9 cellular contexts compared by ENCODE assay signal in the genomic region with DNA sequence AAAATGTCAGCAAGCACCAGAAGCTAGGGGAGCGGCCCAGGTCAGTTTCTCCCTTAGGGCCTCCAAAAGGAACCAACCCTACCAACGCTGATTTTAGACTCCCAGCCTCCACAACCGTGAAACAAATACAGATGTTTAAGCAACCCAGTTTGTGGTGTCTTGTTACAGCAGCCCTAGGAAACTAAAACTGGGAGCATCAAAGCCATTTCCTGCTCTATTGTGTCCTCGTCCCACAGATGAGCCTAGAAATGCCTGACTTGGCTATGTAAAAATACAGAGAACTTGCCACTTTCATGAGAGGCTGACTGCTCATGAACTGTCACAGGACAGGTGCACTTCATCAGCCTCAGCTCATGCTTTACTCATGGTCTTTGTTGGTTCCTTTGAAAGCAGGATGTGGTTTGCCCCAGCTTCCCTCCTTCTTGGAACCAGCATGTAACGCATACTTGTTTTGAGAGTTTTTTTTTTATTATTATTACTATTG.
DNase-seq lines count a peak whose midpoint lies in the region; ATAC-seq and TF ChIP-seq lines count a peak whose summit lies in the region.
"Had no signal": no experiment of that assay in that cellular context is flagged by ENCODE, and none has a peak within 500 bp of the region (broad histone marks: within the 10 kb centered on the region; RNA-seq: fewer than 3 reads in every experiment).

No MANE protein-coding gene starts in this region.

- H3K4me1 ChIP-seq in smooth muscle cell (ENCODE audit: low read depth) = peaks cover 3% of the 10 kb centered on the region
- H3K4me1 ChIP-seq in esophagus muscularis mucosa = no peaks in the 10 kb centered on the region

- POLR2A ChIA-PET in activated B cell treated with CpG ODN at 0.5 μM for 24 hours (lab: Charles Lee) = interaction anchor here (0.6 to 8.4 kb wide), 13 partner anchors 11 to 619 kb away, joined by 3 to 202 read pairs (median 4); a partner anchor contains a TSS

- no peaks in the 10 kb centered on the region for H4K20me1 ChIP-seq in smooth muscle cell (ENCODE audit: low read depth)

- CTCF ChIA-PET in activated B cell treated with CpG ODN at 0.5 μM for 24 hours (lab: Charles Lee) = interaction anchor here (0.6 to 5.0 kb wide), 6 partner anchors 17 to 101 kb away, joined by 3 to 41 read pairs (median 10); no protein-coding TSS in a partner anchor

- peak; percentile 16 for DNase-seq in DMS53 (lab: John Stamatoyannopoulos, UW)
- peak; percentile 61 for DNase-seq in HS-5 (ENCODE audit: low read depth)
- DNase-seq in activated B cell treated with CpG ODN at 0.5 μM for 24 hours = no peak
- DNase-seq in effector CD4-positive, alpha-beta T cell = peak; percentile 74
- no peak for DNase-seq in smooth muscle cell (lab: John Stamatoyannopoulos, UW; ENCODE audit: unreplicated experiment)
- no peak for DNase-seq in ureter (ENCODE audit: low spot score)
- no peak for DNase-seq in esophagus muscularis mucosa (ENCODE audit: extremely low spot score)

- peak overlapping the region; percentile 3 for H3K4me2 ChIP-seq in smooth muscle cell

- peaks cover 7% of the 10 kb centered on the region for H3K9me3 Mint-ChIP-seq in activated B cell treated with CpG ODN at 0.5 μM for 24 hours

- 39% methylated on average over 5 of the region's 5 CpGs for WGBS in smooth muscle cell (ENCODE audit: low lambda C conversion rate)
- WGBS in esophagus muscularis mucosa = 48% methylated on average over 5 of the region's 5 CpGs

- H3K27ac Mint-ChIP-seq in activated B cell treated with CpG ODN at 0.5 μM for 24 hours = peak overlapping the region; percentile 98

- peak overlapping the region; percentile 32 for H3K4me3 Mint-ChIP-seq in activated B cell treated with CpG ODN at 0.5 μM for 24 hours

- H3K27ac ChIP-seq in smooth muscle cell (ENCODE audit: low read depth) = peak overlapping the region; percentile 90
- H3K27ac ChIP-seq in esophagus muscularis mucosa (replicated peaks in 1 of 4) = peak overlapping the region in 1 of 4 donors; percentile 10

- H3K9me3 ChIP-seq in smooth muscle cell (replicated peaks; ENCODE audit: low read depth) = no peaks in the 10 kb centered on the region
- no peaks in the 10 kb centered on the region for H3K9me3 ChIP-seq in esophagus muscularis mucosa

- TF ChIP-seq CTCF in activated B cell treated with CpG ODN at 0.5 μM for 24 hours (IDR thresholded peaks at IDR 0.05) (no peak), smooth muscle cell (IDR thresholded peaks at IDR 0.05; ENCODE audit: borderline replicate concordance, insufficient read depth, poor library complexity, severe bottlenecking) (no peak), esophagus muscularis mucosa (IDR thresholded peaks at IDR 0.05) (no peak)

- H3K36me3 Mint-ChIP-seq in activated B cell treated with CpG ODN at 0.5 μM for 24 hours (ENCODE audit: low read depth) = peaks cover 2% of the 10 kb centered on the region

- H3K4me3 ChIP-seq in smooth muscle cell = no peak overlapping the region
- no peak overlapping the region for H3K4me3 ChIP-seq in esophagus muscularis mucosa

- H3K27me3 ChIP-seq in smooth muscle cell (ENCODE audit: low read depth) (no peaks in the 10 kb centered on the region), esophagus muscularis mucosa (no peaks in the 10 kb centered on the region)

- H2AFZ ChIP-seq in smooth muscle cell (ENCODE audit: low read depth) = no peak overlapping the region

- TF ChIP-seq EP300 in esophagus muscularis mucosa (IDR thresholded peaks at IDR 0.05) = no peak

- no peak for TF ChIP-seq POLR2A in esophagus muscularis mucosa (IDR thresholded peaks at IDR 0.05; ENCODE audit: low read depth)

- no peaks in the 10 kb centered on the region for H3K27me3 Mint-ChIP-seq in activated B cell treated with CpG ODN at 0.5 μM for 24 hours

- no peaks in the 10 kb centered on the region for H3F3A ChIP-seq in smooth muscle cell (ENCODE audit: low read depth)

- no peak overlapping the region for H3K9ac ChIP-seq in smooth muscle cell (ENCODE audit: low read depth)

- no peaks in the 10 kb centered on the region for H3K79me2 ChIP-seq in smooth muscle cell (ENCODE audit: low read depth)

- H3K36me3 ChIP-seq in smooth muscle cell (ENCODE audit: low read depth) = no peaks in the 10 kb centered on the region
- H3K36me3 ChIP-seq in esophagus muscularis mucosa = no peaks in the 10 kb centered on the region

- H3K4me1 Mint-ChIP-seq in activated B cell treated with CpG ODN at 0.5 μM for 24 hours = peaks cover 62% of the 10 kb centered on the region

- ATAC-seq in GM21367 (IDR thresholded peaks at IDR 0.05; ENCODE audit: unreplicated experiment) (peak; percentile 87), activated B cell treated with CpG ODN at 0.5 μM for 24 hours (ENCODE audit: low read depth) (peak; percentile 70)
- ATAC-seq: Panc1 had no signal

- intact Hi-C loops in activated B cell treated with CpG ODN at 0.5 μM for 24 hours (cut with micrococcal nuclease) (loop anchor here (1.0 kb wide), 3 partner anchors 10 to 23 kb away; no protein-coding TSS in a partner anchor), esophagus muscularis mucosa (cut with DNase I) (no loop called here)

Comparison
In these comparisons a context has a peak if more than half of its experiments do, and no peak if none do; other contexts are left out.
1. DNase-seq: peak in DMS53 (single experiment), HS-5 (single experiment) and effector CD4-positive, alpha-beta T cell (single experiment); none in activated B cell treated with CpG ODN at 0.5 μM for 24 hours (single experiment), smooth muscle cell (single experiment), ureter (single experiment) and esophagus muscularis mucosa (single experiment).